11 cellular contexts compared by ENCODE assay signal in genomic region chr7:143700759-143701699, GRCh38. TPM values are rescaled to one million over a fixed set of nuclear protein-coding genes. Genes with fewer than 3 reads are reported as not detected.
A peak's percentile ranks its signal among the peaks of the same experiment; 100 is the strongest.
DNase-seq lines count a peak whose midpoint lies in the region; ATAC-seq, FAIRE-seq and TF ChIP-seq lines count a peak whose summit lies in the region.
"Not testable (repeated sequence)": the region's sequence is repeated elsewhere in the genome, so short reads cannot be mapped to it uniquely, and the experiment has no call there.
"Had no signal": no experiment of that assay in that cellular context is flagged by ENCODE, and none has a peak within 500 bp of the region (broad histone marks: within the 10 kb centered on the region; RNA-seq: fewer than 3 reads in every experiment).

No MANE protein-coding gene starts in this region.

- TF ChIP-seq POLR2A in A549 (IDR thresholded peaks at IDR 0.05; ENCODE audit: low read length): not testable (repeated sequence)

- not testable (repeated sequence) for TF ChIP-seq EP300 in A549 (IDR thresholded peaks at IDR 0.05)

- peak; percentile 93 to 98 for ATAC-seq in A549
- ATAC-seq in GM18907 (IDR thresholded peaks at IDR 0.05; ENCODE audit: unreplicated experiment): peak; percentile 100
- peak; percentile 98 for ATAC-seq in GM21390 (IDR thresholded peaks at IDR 0.05; ENCODE audit: unreplicated experiment)
- peak; percentile 99 for ATAC-seq in HG02678 (IDR thresholded peaks at IDR 0.05; ENCODE audit: unreplicated experiment)
- ATAC-seq in HG03097 (IDR thresholded peaks at IDR 0.05; ENCODE audit: low FRiP score, unreplicated experiment): peak; percentile 100
- peak; percentile 96 for ATAC-seq in HG03565 (IDR thresholded peaks at IDR 0.05; ENCODE audit: unreplicated experiment)
- peak; percentile 95 to 99 for ATAC-seq in activated naive CD4-positive, alpha-beta T cell treated with anti-CD3 and anti-CD28 coated beads, Interleukin-2, amount 50 U/mL, for 72 hours
- peak; percentile 98 for ATAC-seq in memory B cell (ENCODE audit: low read depth)

- H3K27ac Mint-ChIP-seq in activated naive CD4-positive, alpha-beta T cell treated with anti-CD3 and anti-CD28 coated beads, Interleukin-2, amount 50 U/mL, for 72 hours; memory B cell: not testable (repeated sequence)

- H3K9me3 ChIP-seq in A549: not testable (repeated sequence)

- CTCF ChIA-PET in A549 (lab: Yijun Ruan, JAX): not testable (repeated sequence)

- not testable (repeated sequence) for H3K27me3 Mint-ChIP-seq in memory B cell

- POLR2A ChIA-PET in A549 (lab: Yijun Ruan, JAX): not testable (repeated sequence)

- not testable (repeated sequence) for TF ChIP-seq CTCF in A549 (IDR thresholded peaks at IDR 0.05)

- TF ChIP-seq RAD21 in A549 (conservative IDR thresholded peaks at IDR 0.05 in 1 of 2, IDR thresholded peaks at IDR 0.05 in 1 of 2): not testable (repeated sequence)

- not testable (repeated sequence) for H3K4me1 Mint-ChIP-seq in memory B cell

- H3K4me1 ChIP-seq in A549: not testable (repeated sequence)

- not testable (repeated sequence) for H3K9me3 Mint-ChIP-seq in activated naive CD4-positive, alpha-beta T cell treated with anti-CD3 and anti-CD28 coated beads, Interleukin-2, amount 50 U/mL, for 72 hours; memory B cell

- not testable (repeated sequence) for H3K27ac ChIP-seq in A549

- DNase-seq in A549 (ENCODE audit: low read depth in 1 of 2, low spot score in 1 of 2); activated naive CD4-positive, alpha-beta T cell treated with anti-CD3 and anti-CD28 coated beads, Interleukin-2, amount 50 U/mL, for 72 hours (ENCODE audit: low spot score in 2 of 2); memory B cell (ENCODE audit: low spot score in 2 of 2): not testable (repeated sequence)

- H3K4me3 ChIP-seq in A549: not testable (repeated sequence)

- H3K36me3 Mint-ChIP-seq in activated naive CD4-positive, alpha-beta T cell treated with anti-CD3 and anti-CD28 coated beads, Interleukin-2, amount 50 U/mL, for 72 hours; memory B cell: not testable (repeated sequence)

- no CpG with 5 or more reads among the region's 23 CpGs for WGBS in A549 (ENCODE audit: missing lambda C conversion rate)

- FAIRE-seq in A549 (lab: Jason Lieb, UNC): not testable (repeated sequence)

- not testable (repeated sequence) for H3K4me3 Mint-ChIP-seq in memory B cell

- H3K4me2 ChIP-seq in A549: not testable (repeated sequence)

RNA-seq across cellular contexts. Expression of gene CTAGE6, which starts 56.5 kb away (rescaled TPM):
- not detected in 2 replicates for polyA plus RNA-seq in A549 (2011; rRNA removed)
- not detected in 2 replicates for polyA plus RNA-seq in A549 (2012; cell fraction: cytosol; rRNA removed)
- polyA plus RNA-seq in A549 (2012; cell fraction: nucleus; rRNA removed): 0.07 TPM in 1 of 2 replicates, not detected in the other
- polyA plus RNA-seq in A549 (2017; fragmentation: RNase III; extraction: RNeasy Plus Mini Kit Qiagen cat#74134 plus additional on column Dnase treatment): not detected in 3 replicates
- not detected in 2 replicates for polyA minus RNA-seq in A549 (2011; rRNA and poly(A)+ RNA removed)
- 1 to 10 TPM in 1 of 2 donors, under 1 TPM in 1; 0.93 to 3.1 TPM for total RNA-seq in activated naive CD4-positive, alpha-beta T cell treated with anti-CD3 and anti-CD28 coated beads, Interleukin-2, amount 50 U/mL, for 72 hours
- total RNA-seq: ascending aorta had no signal
- polyA plus RNA-seq: endothelial cell of umbilical vein, neural cell had no signal
